Comparison of ENCODE assay signal across 1 cellular context in the genomic region with DNA sequence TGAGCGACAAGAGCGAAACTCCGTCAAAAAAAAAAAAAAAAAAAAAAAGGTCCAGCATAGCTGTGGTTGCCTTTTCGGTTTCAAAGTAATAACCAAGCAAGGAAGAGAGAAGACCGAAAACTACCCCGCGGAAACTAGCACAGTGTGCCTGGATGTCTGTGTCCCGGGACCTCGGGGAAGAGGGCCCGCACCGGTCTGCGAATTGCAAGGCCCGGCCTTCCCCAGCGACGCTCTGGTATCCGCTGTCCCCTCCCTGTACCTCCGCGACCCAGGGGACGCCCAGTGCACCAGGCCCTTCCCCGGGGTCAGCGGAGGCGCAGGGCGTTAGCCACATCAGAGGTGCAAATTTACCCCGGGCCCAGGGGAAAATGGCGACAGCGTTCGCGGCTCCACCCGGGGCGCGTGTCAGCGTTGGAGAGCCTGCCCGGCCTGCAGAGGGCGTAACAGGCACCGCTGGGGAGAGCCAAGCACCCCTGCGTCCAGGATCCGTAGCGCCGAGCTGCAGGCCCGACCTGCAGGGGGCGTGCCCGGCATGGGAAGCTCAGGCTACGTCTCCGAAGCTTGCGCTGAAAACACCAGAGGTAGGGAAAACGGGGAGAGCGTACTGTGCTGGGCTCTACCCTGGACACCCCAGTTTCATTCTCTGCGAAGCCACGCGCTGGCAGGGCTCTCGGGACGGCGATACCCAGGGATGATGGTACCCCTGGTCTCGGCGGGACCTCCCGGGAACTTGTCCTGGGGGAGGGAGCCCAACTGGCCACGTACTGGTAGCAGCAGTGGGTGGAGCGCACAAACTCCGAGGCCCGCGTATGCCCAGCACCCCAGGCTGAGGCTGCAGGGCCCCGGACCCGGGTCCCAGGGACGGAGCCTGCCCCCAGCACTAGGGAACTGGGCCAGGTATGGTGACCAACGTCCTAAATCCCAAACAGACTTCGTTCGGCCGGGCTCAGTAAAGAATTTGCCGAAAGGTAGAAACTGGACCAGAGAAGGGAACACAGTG.
TF ChIP-seq lines count a peak whose summit lies in the region.

No MANE protein-coding gene starts in this region.

TF ChIP-seq in neural cell, 6 proteins besides CTCF, POLR2A, EP300 and RAD21:
- no peak for TF ChIP-seq POLR2AphosphoS5 (IDR thresholded peaks at IDR 0.05)
- no peak for TF ChIP-seq TAF1 (IDR thresholded peaks at IDR 0.05; ENCODE audit: low read depth)
- TF ChIP-seq MXI1 (conservative IDR thresholded peaks at IDR 0.05; ENCODE audit: poor library complexity, severe bottlenecking): no peak
- TF ChIP-seq EZH2 (IDR thresholded peaks at IDR 0.05; ENCODE audit: borderline replicate concordance, insufficient read depth, low read length, poor library complexity, severe bottlenecking): no peak
- TF ChIP-seq, protein P1, sequence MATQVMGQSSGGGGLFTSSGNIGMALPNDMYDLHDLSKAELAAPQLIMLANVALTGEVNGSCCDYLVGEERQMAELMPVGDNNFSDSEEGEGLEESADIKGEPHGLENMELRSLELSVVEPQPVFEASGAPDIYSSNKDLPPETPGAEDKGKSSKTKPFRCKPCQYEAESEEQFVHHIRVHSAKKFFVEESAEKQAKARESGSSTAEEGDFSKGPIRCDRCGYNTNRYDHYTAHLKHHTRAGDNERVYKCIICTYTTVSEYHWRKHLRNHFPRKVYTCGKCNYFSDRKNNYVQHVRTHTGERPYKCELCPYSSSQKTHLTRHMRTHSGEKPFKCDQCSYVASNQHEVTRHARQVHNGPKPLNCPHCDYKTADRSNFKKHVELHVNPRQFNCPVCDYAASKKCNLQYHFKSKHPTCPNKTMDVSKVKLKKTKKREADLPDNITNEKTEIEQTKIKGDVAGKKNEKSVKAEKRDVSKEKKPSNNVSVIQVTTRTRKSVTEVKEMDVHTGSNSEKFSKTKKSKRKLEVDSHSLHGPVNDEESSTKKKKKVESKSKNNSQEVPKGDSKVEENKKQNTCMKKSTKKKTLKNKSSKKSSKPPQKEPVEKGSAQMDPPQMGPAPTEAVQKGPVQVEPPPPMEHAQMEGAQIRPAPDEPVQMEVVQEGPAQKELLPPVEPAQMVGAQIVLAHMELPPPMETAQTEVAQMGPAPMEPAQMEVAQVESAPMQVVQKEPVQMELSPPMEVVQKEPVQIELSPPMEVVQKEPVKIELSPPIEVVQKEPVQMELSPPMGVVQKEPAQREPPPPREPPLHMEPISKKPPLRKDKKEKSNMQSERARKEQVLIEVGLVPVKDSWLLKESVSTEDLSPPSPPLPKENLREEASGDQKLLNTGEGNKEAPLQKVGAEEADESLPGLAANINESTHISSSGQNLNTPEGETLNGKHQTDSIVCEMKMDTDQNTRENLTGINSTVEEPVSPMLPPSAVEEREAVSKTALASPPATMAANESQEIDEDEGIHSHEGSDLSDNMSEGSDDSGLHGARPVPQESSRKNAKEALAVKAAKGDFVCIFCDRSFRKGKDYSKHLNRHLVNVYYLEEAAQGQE (IDR thresholded peaks at IDR 0.05; ENCODE audit: borderline replicate concordance): no peak
- TF ChIP-seq SMC3 (conservative IDR thresholded peaks at IDR 0.05; ENCODE audit: poor library complexity): no peak
